Comparison of ENCODE assay signal across 10 cellular contexts in the genomic region with DNA sequence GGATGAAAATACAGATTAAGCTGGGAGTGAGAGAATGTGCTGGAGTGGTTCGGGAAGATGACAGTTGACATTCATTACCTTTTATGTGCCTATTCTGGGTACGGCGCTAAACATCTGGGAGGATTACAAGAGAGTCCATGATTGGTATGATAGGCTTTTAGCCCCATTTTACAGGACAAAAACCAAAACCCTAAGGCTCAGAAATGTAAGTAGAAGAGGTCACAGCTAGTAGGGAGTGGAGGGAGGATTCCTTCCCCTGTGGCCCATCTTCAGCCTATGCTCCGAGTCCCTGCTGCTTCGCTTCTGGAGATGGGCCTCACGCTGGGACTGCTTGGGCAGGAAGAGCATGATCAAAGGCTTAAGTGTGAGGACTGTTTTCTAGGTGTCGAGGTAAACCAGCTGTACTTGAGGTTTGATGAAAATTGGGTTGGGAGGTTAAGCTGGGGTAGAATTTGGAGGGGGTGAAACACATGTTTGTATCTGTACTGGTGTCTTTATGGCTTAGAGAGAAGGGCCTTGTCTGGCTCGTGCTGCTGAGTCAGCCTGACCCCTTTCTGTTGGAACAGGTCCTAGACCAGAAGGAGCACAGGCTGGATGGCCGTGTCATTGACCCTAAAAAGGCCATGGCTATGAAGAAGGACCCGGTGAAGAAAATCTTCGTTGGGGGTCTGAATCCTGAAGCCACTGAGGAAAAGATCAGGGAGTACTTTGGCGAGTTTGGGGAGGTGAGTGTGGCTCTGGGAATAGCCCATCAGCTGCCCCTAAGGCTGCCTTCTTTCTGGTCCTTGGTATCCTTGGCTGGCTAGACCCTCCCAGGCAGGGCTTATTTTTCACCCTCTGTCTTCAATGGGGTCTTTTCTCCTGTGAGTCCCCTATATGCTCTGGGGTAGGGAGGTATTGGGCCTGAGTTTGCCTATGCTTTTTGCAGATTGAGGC. TPM values are rescaled to one million over a fixed set of nuclear protein-coding genes. Genes with fewer than 3 reads are reported as not detected.
DNase-seq lines count a peak whose midpoint lies in the region; ATAC-seq, FAIRE-seq and TF ChIP-seq lines count a peak whose summit lies in the region.
"Had no signal": no experiment of that assay in that cellular context is flagged by ENCODE, and none has a peak within 500 bp of the region (broad histone marks: within the 10 kb centered on the region; RNA-seq: fewer than 3 reads in every experiment).

No MANE protein-coding gene starts in this region.

- H3K36me3 Mint-ChIP-seq in activated naive CD4-positive, alpha-beta T cell treated with anti-CD3 and anti-CD28 coated beads for 36 hours (ENCODE audit: low read depth), result peaks cover 56% of the 10 kb centered on the region

- H3K9me3 ChIP-seq in ascending aorta (no peaks in the 10 kb centered on the region), HepG2 (ENCODE audit: low read length) (no peaks in the 10 kb centered on the region), transverse colon (no peaks in the 10 kb centered on the region)

- TF ChIP-seq CTCF in ascending aorta (IDR thresholded peaks at IDR 0.05) (no peak), HepG2 (CRISPR knock-in tag; IDR thresholded peaks at IDR 0.05) (no peak), transverse colon (IDR thresholded peaks at IDR 0.05) (no peak)

- no peaks in the 10 kb centered on the region for H3K9me3 Mint-ChIP-seq in activated naive CD4-positive, alpha-beta T cell treated with anti-CD3 and anti-CD28 coated beads for 36 hours

- H3K79me2 ChIP-seq in HepG2 (ENCODE audit: insufficient read depth, low read length), result peaks cover 35% of the 10 kb centered on the region

- peak overlapping the region; percentile 82 for H3K4me3 Mint-ChIP-seq in activated naive CD4-positive, alpha-beta T cell treated with anti-CD3 and anti-CD28 coated beads for 36 hours

- CTCF ChIA-PET in activated naive CD4-positive, alpha-beta T cell treated with anti-CD3 and anti-CD28 coated beads for 36 hours (lab: Charles Lee), result interaction anchor here (1.0 kb wide), 1 partner anchor 28 kb away, joined by 5 read pairs; no protein-coding TSS in a partner anchor
- CTCF ChIA-PET in HepG2 (lab: Yijun Ruan, JAX; ENCODE audit: low intra/inter-chr PET ratio, low total read pairs), result no interaction called here

- peaks cover 2% of the 10 kb centered on the region for H3K27me3 Mint-ChIP-seq in activated naive CD4-positive, alpha-beta T cell treated with anti-CD3 and anti-CD28 coated beads for 36 hours (ENCODE audit: low read depth)

- H3K4me1 Mint-ChIP-seq in activated naive CD4-positive, alpha-beta T cell treated with anti-CD3 and anti-CD28 coated beads for 36 hours (ENCODE audit: low read depth), result peaks cover 37% of the 10 kb centered on the region

- peak in 1 of 2 experiments; percentile 17; a peak in 1 of 4 replicates for TF ChIP-seq POLR2A in HepG2 (IDR thresholded peaks at IDR 0.05; ENCODE audit: insufficient read depth in 1 of 2, low read depth in 2 of 2, low read length in 2 of 2)
- no peak for TF ChIP-seq POLR2A in transverse colon (IDR thresholded peaks at IDR 0.05)

- peak overlapping the region; percentile 89 for H3K4me2 ChIP-seq in HepG2 (ENCODE audit: low read depth, low read length)

- ATAC-seq in HepG2 (no peak), GM19463 (IDR thresholded peaks at IDR 0.05; ENCODE audit: unreplicated experiment) (no peak), GM19328 (IDR thresholded peaks at IDR 0.05; ENCODE audit: unreplicated experiment) (no peak), HG03342 (IDR thresholded peaks at IDR 0.05; ENCODE audit: unreplicated experiment) (no peak)

- DNase-seq in activated naive CD4-positive, alpha-beta T cell treated with anti-CD3 and anti-CD28 coated beads for 36 hours, result no peak
- DNase-seq in activated naive CD4-positive, alpha-beta T cell treated with Interleukin-2 at 50 U/mL for 16 hours, result no peak
- DNase-seq in ascending aorta (ENCODE audit: low spot score in 2 of 2) (peak in 1 of 2 donors; percentile 53), HepG2 (ENCODE audit: low spot score) (no peak), transverse colon (no peak)

- H3K4me3 ChIP-seq in ascending aorta, result peak overlapping the region; percentile 97 to 100
- peak overlapping the region; percentile 80 to 95 (median 90) for H3K4me3 ChIP-seq in HepG2 (replicated peaks in 1 of 3; ENCODE audit: insufficient read depth in 1 of 3, low read depth in 2 of 3, low read length in 3 of 3)
- H3K4me3 ChIP-seq in transverse colon, result peak overlapping the region in 3 of 4 donors; percentile 93 to 99 (median 98)

- no peak for FAIRE-seq in HepG2 (lab: Jason Lieb, UNC)
- FAIRE-seq: G401.6 had no signal

- 71% methylated on average over 12 of the region's 12 CpGs for WGBS in HepG2 (ENCODE audit: low lambda C conversion rate)
- 7 to 17% methylated on average over 4 to 12 of the region's 12 CpGs for WGBS in transverse colon (ENCODE audit: low coverage in 1 of 2), 2 donors

- H3K36me3 ChIP-seq in ascending aorta (peaks cover 47 to 49% of the 10 kb centered on the region in 2 donors), HepG2 (replicated peaks in 1 of 2; ENCODE audit: control insufficient read depth in 1 of 2, insufficient read depth in 2 of 2, low read length in 2 of 2) (peaks cover 15 to 55% of the 10 kb centered on the region in 2 experiments), transverse colon (peaks cover 0 to 32% (median 12%) of the 10 kb centered on the region in 4 donors)

- peaks cover 39% of the 10 kb centered on the region for H4K20me1 ChIP-seq in HepG2 (ENCODE audit: insufficient read depth, low read length)

- peak overlapping the region; percentile 95 for H3K9ac ChIP-seq in HepG2 (ENCODE audit: insufficient read depth, low read depth, low read length)

- in situ Hi-C loops in HepG2 (cut with HindIII; ENCODE audit: extremely low pct_ligation_motif_present, low pct_unique_long_range_greater_than_20kb) (no loop called here), transverse colon (cut with MboI; ENCODE audit: low pct_ligation_motif_present in 1 of 4, low pct_unique_long_range_greater_than_20kb in 1 of 4, low sequenced_read_pairs in 3 of 4) (no loop called here)

- peak overlapping the region; percentile 72 for H3K27ac Mint-ChIP-seq in activated naive CD4-positive, alpha-beta T cell treated with anti-CD3 and anti-CD28 coated beads for 36 hours

- POLR2A ChIA-PET in HepG2 (lab: Yijun Ruan, JAX), result interaction anchor here (2.8 kb wide), 1 partner anchor 25 kb away, joined by 12 read pairs; the partner anchor contains the start of gene PHYKPL

- TF ChIP-seq RAD21 in HepG2 (CRISPR knock-in tag; IDR thresholded peaks at IDR 0.05), result no peak

- H3K27me3 ChIP-seq in ascending aorta, result no peaks in the 10 kb centered on the region
- no peaks in the 10 kb centered on the region; a peak in 1 of 5 replicates for H3K27me3 ChIP-seq in HepG2 (ENCODE audit: control insufficient read depth in 1 of 2, insufficient read depth in 2 of 2, low read length in 2 of 2)
- H3K27me3 ChIP-seq in transverse colon, result no peaks in the 10 kb centered on the region

- no peak overlapping the region for H2AFZ ChIP-seq in HepG2 (ENCODE audit: low read length)

- peak overlapping the region; percentile 92 to 96 for H3K27ac ChIP-seq in ascending aorta
- no peak overlapping the region for H3K27ac ChIP-seq in HepG2 (ENCODE audit: extremely low read length, insufficient read depth, low read length)
- peak overlapping the region; percentile 99 for H3K27ac ChIP-seq in transverse colon

- H3K4me1 ChIP-seq in ascending aorta (peaks cover 8 to 17% of the 10 kb centered on the region in 2 donors), HepG2 (ENCODE audit: insufficient read depth, low read length) (peaks cover 39% of the 10 kb centered on the region), transverse colon (peaks cover 36 to 63% (median 48%) of the 10 kb centered on the region in 4 donors)

- intact Hi-C loops in activated naive CD4-positive, alpha-beta T cell treated with anti-CD3 and anti-CD28 coated beads for 36 hours (cut with micrococcal nuclease), result no loop called here
- intact Hi-C loops in ascending aorta (cut with DNase I), result loop anchor here (10.0 kb wide), 2 partner anchors 782 to 1868 kb away; partner anchors contain the start of genes GRK6 and RNF130
- intact Hi-C loops in HepG2 (cut with micrococcal nuclease; ENCODE audit: unreplicated experiment), result no loop called here
- intact Hi-C loops in transverse colon (cut with DNase I; ENCODE audit: low total_unique reads), result no loop called here

- TSS peak; percentile 52 for BruUV-seq in HepG2 (replicated peaks; lab: Mats Ljungman, UMichigan)

- TF ChIP-seq EP300 in HepG2 (IDR thresholded peaks at IDR 0.05; ENCODE audit: low read depth in 2 of 2, low read length in 2 of 2) (no peak), HepG2 (CRISPR knock-in tag; IDR thresholded peaks at IDR 0.05; ENCODE audit: borderline replicate concordance) (no peak), transverse colon (IDR thresholded peaks at IDR 0.05; ENCODE audit: low read depth) (no peak)

RNA-seq across cellular contexts. Expression of gene HNRNPAB, which starts 2.1 kb away (rescaled TPM):
- total RNA-seq in activated naive CD4-positive, alpha-beta T cell treated with anti-CD3 and anti-CD28 coated beads for 36 hours, result 100 to 1,000 TPM; 251 to 262 TPM
- total RNA-seq in ascending aorta (99.2 TPM), HepG2 (2016; rRNA removed; fragmentation: Illumina TruSeq; extraction: Trizol) (111 and 132 TPM in 2 replicates), transverse colon (100 to 1,000 TPM; 115 to 199 (median 169) TPM)
- total RNA-seq in HepG2 (2016; cell fraction: cytosol; rRNA removed; fragmentation: Illumina TruSeq; extraction: Trizol; ENCODE audit: low read depth), result 12.0 and 13.3 TPM in 2 replicates
- 110 and 122 TPM in 2 replicates for total RNA-seq in HepG2 (2016; cell fraction: insoluble cytoplasmic fraction; rRNA removed; fragmentation: Illumina TruSeq; extraction: Trizol)
- total RNA-seq in HepG2 (2016; cell fraction: membrane; rRNA removed; fragmentation: Illumina TruSeq; extraction: Trizol), result 37.5 and 44.0 TPM in 2 replicates
- total RNA-seq in HepG2 (2016; cell fraction: nucleus; rRNA removed; fragmentation: Illumina TruSeq; extraction: Trizol), result 54.8 and 64.8 TPM in 2 replicates
- 46.1 and 62.6 TPM in 2 replicates for polyA plus RNA-seq in HepG2 (2011; rRNA removed)
- polyA plus RNA-seq in HepG2 (2011; cell fraction: cytosol; rRNA removed), result 52.5 and 54.6 TPM in 2 replicates
- 28.6 and 30.1 TPM in 2 replicates for polyA plus RNA-seq in HepG2 (2011; cell fraction: nucleus; rRNA removed)
- 55.4 and 68.0 TPM in 2 replicates for polyA plus RNA-seq in HepG2 (2012)
- polyA plus RNA-seq in HepG2 (2016; cell fraction: cytosol; fragmentation: Illumina TruSeq; extraction: Trizol; ENCODE audit: low read depth), result 12.0 and 13.6 TPM in 2 replicates
- 241 and 256 TPM in 2 replicates for polyA plus RNA-seq in HepG2 (2016; cell fraction: insoluble cytoplasmic fraction; fragmentation: Illumina TruSeq; extraction: Trizol; ENCODE audit: low read depth)
- 36.3 and 40.6 TPM in 2 replicates for polyA plus RNA-seq in HepG2 (2016; cell fraction: membrane; fragmentation: Illumina TruSeq; extraction: Trizol; ENCODE audit: low read depth)
- polyA plus RNA-seq in HepG2 (2016; cell fraction: nucleus; fragmentation: Illumina TruSeq; extraction: Trizol; ENCODE audit: insufficient read depth, low read depth), result 151 and 157 TPM in 2 replicates
- 17.1 and 71.1 TPM in 2 replicates for polyA minus RNA-seq in HepG2 (2011; rRNA and poly(A)+ RNA removed; ENCODE audit: low replicate concordance)
- 15.4 and 24.9 TPM in 2 replicates for polyA minus RNA-seq in HepG2 (2011; cell fraction: cytosol; rRNA and poly(A)+ RNA removed)
- 26.0 and 31.3 TPM in 2 replicates for polyA minus RNA-seq in HepG2 (2011; cell fraction: nucleus; rRNA and poly(A)+ RNA removed)

RNA-seq across cellular contexts. Expression of gene GMCL2, which starts 19.3 kb away (rescaled TPM):
- total RNA-seq in activated naive CD4-positive, alpha-beta T cell treated with anti-CD3 and anti-CD28 coated beads for 36 hours, result not detected
- not detected for total RNA-seq in ascending aorta
- not detected in 2 replicates for total RNA-seq in HepG2 (2016; rRNA removed; fragmentation: Illumina TruSeq; extraction: Trizol)
- not detected in 2 replicates for total RNA-seq in HepG2 (2016; cell fraction: cytosol; rRNA removed; fragmentation: Illumina TruSeq; extraction: Trizol; ENCODE audit: low read depth)
- total RNA-seq in HepG2 (2016; cell fraction: insoluble cytoplasmic fraction; rRNA removed; fragmentation: Illumina TruSeq; extraction: Trizol), result not detected in 2 replicates
- total RNA-seq in HepG2 (2016; cell fraction: membrane; rRNA removed; fragmentation: Illumina TruSeq; extraction: Trizol), result not detected in 2 replicates
- total RNA-seq in HepG2 (2016; cell fraction: nucleus; rRNA removed; fragmentation: Illumina TruSeq; extraction: Trizol), result not detected in 2 replicates
- polyA plus RNA-seq in HepG2 (2011; rRNA removed), result 0.03 TPM in 1 of 2 replicates, not detected in the other
- not detected in 2 replicates for polyA plus RNA-seq in HepG2 (2011; cell fraction: cytosol; rRNA removed)
- not detected in 2 replicates for polyA plus RNA-seq in HepG2 (2011; cell fraction: nucleus; rRNA removed)
- 0.05 TPM in 1 of 2 replicates, not detected in the other for polyA plus RNA-seq in HepG2 (2012)
- polyA plus RNA-seq in HepG2 (2016; cell fraction: cytosol; fragmentation: Illumina TruSeq; extraction: Trizol; ENCODE audit: low read depth), result not detected in 2 replicates
- polyA plus RNA-seq in HepG2 (2016; cell fraction: insoluble cytoplasmic fraction; fragmentation: Illumina TruSeq; extraction: Trizol; ENCODE audit: low read depth), result not detected in 2 replicates
- not detected in 2 replicates for polyA plus RNA-seq in HepG2 (2016; cell fraction: membrane; fragmentation: Illumina TruSeq; extraction: Trizol; ENCODE audit: low read depth)
- not detected in 2 replicates for polyA plus RNA-seq in HepG2 (2016; cell fraction: nucleus; fragmentation: Illumina TruSeq; extraction: Trizol; ENCODE audit: insufficient read depth, low read depth)
- not detected in 2 replicates for polyA minus RNA-seq in HepG2 (2011; rRNA and poly(A)+ RNA removed; ENCODE audit: low replicate concordance)
- not detected in 2 replicates for polyA minus RNA-seq in HepG2 (2011; cell fraction: cytosol; rRNA and poly(A)+ RNA removed)
- polyA minus RNA-seq in HepG2 (2011; cell fraction: nucleus; rRNA and poly(A)+ RNA removed), result not detected in 2 replicates
- total RNA-seq in transverse colon, result not detected
- total RNA-seq: T-helper 1 cell treated with Interleukin-12 subunit alpha and Interleukin-12 subunit beta and Interleukin-4 antibody, amounts not matched to agents 30 ng/mL and 1 ng/mL, for 36 hours had no signal

RNA-seq across cellular contexts. Expression of gene PHYKPL, which starts 26.2 kb away (rescaled TPM):
- total RNA-seq in activated naive CD4-positive, alpha-beta T cell treated with anti-CD3 and anti-CD28 coated beads for 36 hours, result 10 to 100 TPM; 50.9 to 51.2 TPM
- total RNA-seq in ascending aorta (89.3 TPM), HepG2 (2016; rRNA removed; fragmentation: Illumina TruSeq; extraction: Trizol) (6.5 and 18.0 TPM in 2 replicates), transverse colon (100 to 1,000 TPM; 124 to 405 (median 197) TPM)
- total RNA-seq in HepG2 (2016; cell fraction: cytosol; rRNA removed; fragmentation: Illumina TruSeq; extraction: Trizol; ENCODE audit: low read depth), result 9.3 and 10.3 TPM in 2 replicates
- total RNA-seq in HepG2 (2016; cell fraction: insoluble cytoplasmic fraction; rRNA removed; fragmentation: Illumina TruSeq; extraction: Trizol), result 6.3 and 18.2 TPM in 2 replicates
- total RNA-seq in HepG2 (2016; cell fraction: membrane; rRNA removed; fragmentation: Illumina TruSeq; extraction: Trizol), result 12.3 and 14.3 TPM in 2 replicates
- 28.0 and 31.5 TPM in 2 replicates for total RNA-seq in HepG2 (2016; cell fraction: nucleus; rRNA removed; fragmentation: Illumina TruSeq; extraction: Trizol)
- 78.6 and 94.3 TPM in 2 replicates for polyA plus RNA-seq in HepG2 (2011; rRNA removed)
- polyA plus RNA-seq in HepG2 (2011; cell fraction: cytosol; rRNA removed), result 35.8 and 36.7 TPM in 2 replicates
- 312 and 345 TPM in 2 replicates for polyA plus RNA-seq in HepG2 (2011; cell fraction: nucleus; rRNA removed)
- 25.4 and 34.0 TPM in 2 replicates for polyA plus RNA-seq in HepG2 (2012)
- 6.9 and 8.7 TPM in 2 replicates for polyA plus RNA-seq in HepG2 (2016; cell fraction: cytosol; fragmentation: Illumina TruSeq; extraction: Trizol; ENCODE audit: low read depth)
- polyA plus RNA-seq in HepG2 (2016; cell fraction: insoluble cytoplasmic fraction; fragmentation: Illumina TruSeq; extraction: Trizol; ENCODE audit: low read depth), result 6.1 and 7.0 TPM in 2 replicates
- polyA plus RNA-seq in HepG2 (2016; cell fraction: membrane; fragmentation: Illumina TruSeq; extraction: Trizol; ENCODE audit: low read depth), result 9.0 and 11.2 TPM in 2 replicates
- 47.5 and 57.4 TPM in 2 replicates for polyA plus RNA-seq in HepG2 (2016; cell fraction: nucleus; fragmentation: Illumina TruSeq; extraction: Trizol; ENCODE audit: insufficient read depth, low read depth)
- 97.9 and 139 TPM in 2 replicates for polyA minus RNA-seq in HepG2 (2011; rRNA and poly(A)+ RNA removed; ENCODE audit: low replicate concordance)
- polyA minus RNA-seq in HepG2 (2011; cell fraction: cytosol; rRNA and poly(A)+ RNA removed), result 10.3 and 11.5 TPM in 2 replicates
- 134 and 154 TPM in 2 replicates for polyA minus RNA-seq in HepG2 (2011; cell fraction: nucleus; rRNA and poly(A)+ RNA removed)

RNA-seq across cellular contexts. Expression of gene NHP2, which starts 52.7 kb away (rescaled TPM):
- total RNA-seq in activated naive CD4-positive, alpha-beta T cell treated with anti-CD3 and anti-CD28 coated beads for 36 hours, result 100 to 1,000 TPM; 289 to 298 TPM
- 55.1 TPM for total RNA-seq in ascending aorta
- total RNA-seq in HepG2 (2016; rRNA removed; fragmentation: Illumina TruSeq; extraction: Trizol), result 96.1 and 113 TPM in 2 replicates
- total RNA-seq in HepG2 (2016; cell fraction: cytosol; rRNA removed; fragmentation: Illumina TruSeq; extraction: Trizol; ENCODE audit: low read depth), result 68.1 and 88.8 TPM in 2 replicates
- total RNA-seq in HepG2 (2016; cell fraction: insoluble cytoplasmic fraction; rRNA removed; fragmentation: Illumina TruSeq; extraction: Trizol), result 97.1 and 114 TPM in 2 replicates
- total RNA-seq in HepG2 (2016; cell fraction: membrane; rRNA removed; fragmentation: Illumina TruSeq; extraction: Trizol), result 84.9 and 113 TPM in 2 replicates
- total RNA-seq in HepG2 (2016; cell fraction: nucleus; rRNA removed; fragmentation: Illumina TruSeq; extraction: Trizol), result 34.2 and 43.0 TPM in 2 replicates
- polyA plus RNA-seq in HepG2 (2011; rRNA removed), result 56.2 and 60.8 TPM in 2 replicates
- 78.2 and 86.1 TPM in 2 replicates for polyA plus RNA-seq in HepG2 (2011; cell fraction: cytosol; rRNA removed)
- 29.3 and 29.5 TPM in 2 replicates for polyA plus RNA-seq in HepG2 (2011; cell fraction: nucleus; rRNA removed)
- 75.3 and 78.7 TPM in 2 replicates for polyA plus RNA-seq in HepG2 (2012)
- 93.8 and 147 TPM in 2 replicates for polyA plus RNA-seq in HepG2 (2016; cell fraction: cytosol; fragmentation: Illumina TruSeq; extraction: Trizol; ENCODE audit: low read depth)
- polyA plus RNA-seq in HepG2 (2016; cell fraction: insoluble cytoplasmic fraction; fragmentation: Illumina TruSeq; extraction: Trizol; ENCODE audit: low read depth), result 159 and 169 TPM in 2 replicates
- 102 and 133 TPM in 2 replicates for polyA plus RNA-seq in HepG2 (2016; cell fraction: membrane; fragmentation: Illumina TruSeq; extraction: Trizol; ENCODE audit: low read depth)
- polyA plus RNA-seq in HepG2 (2016; cell fraction: nucleus; fragmentation: Illumina TruSeq; extraction: Trizol; ENCODE audit: insufficient read depth, low read depth), result 79.3 and 81.0 TPM in 2 replicates
- 38.1 and 80.1 TPM in 2 replicates for polyA minus RNA-seq in HepG2 (2011; rRNA and poly(A)+ RNA removed; ENCODE audit: low replicate concordance)
- polyA minus RNA-seq in HepG2 (2011; cell fraction: cytosol; rRNA and poly(A)+ RNA removed), result 25.2 and 34.9 TPM in 2 replicates
- polyA minus RNA-seq in HepG2 (2011; cell fraction: nucleus; rRNA and poly(A)+ RNA removed), result 28.8 and 31.7 TPM in 2 replicates
- total RNA-seq in transverse colon, result 100 to 1,000 TPM in 2 of 4 donors, 10 to 100 TPM in 2; 28.1 to 116 (median 96.7) TPM
